ENCODE assay signal across 16 cellular contexts in the genomic region with DNA sequence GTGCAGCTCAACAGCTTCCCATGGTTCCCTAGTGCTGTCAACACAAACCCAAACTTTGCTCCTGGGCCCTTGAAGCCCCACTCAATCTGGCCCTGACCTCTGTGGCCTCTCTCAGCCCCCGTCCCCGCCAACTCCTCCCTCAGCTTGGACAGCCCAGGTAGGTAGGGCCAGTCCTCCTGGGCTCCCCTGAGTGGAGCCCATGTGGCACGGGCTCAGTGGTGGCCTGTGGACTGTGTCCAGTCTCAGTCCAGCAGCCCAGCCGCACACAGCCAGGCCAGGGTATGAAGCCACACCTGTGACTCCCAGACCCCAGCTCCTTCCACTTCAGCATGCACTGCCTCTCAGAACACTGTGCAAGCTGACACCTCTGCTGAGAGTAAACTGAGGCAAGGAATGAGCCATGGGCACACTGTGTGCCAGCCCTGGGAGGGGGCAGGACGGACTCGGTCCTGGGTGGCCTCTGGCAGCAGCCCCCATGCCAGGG. TPM values are rescaled to one million over a fixed set of nuclear protein-coding genes. Genes with fewer than 3 reads are reported as not detected.
DNase-seq lines count a peak whose midpoint lies in the region; ATAC-seq and TF ChIP-seq lines count a peak whose summit lies in the region.
"Had no signal": no experiment of that assay in that cellular context is flagged by ENCODE, and none has a peak within 500 bp of the region (broad histone marks: within the 10 kb centered on the region; RNA-seq: fewer than 3 reads in every experiment).

No MANE protein-coding gene starts in this region.

- H3K36me3 ChIP-seq in lung (ENCODE audit: control insufficient read depth in 2 of 2, insufficient read depth in 2 of 2, low read length in 2 of 2) (no peaks in the 10 kb centered on the region), subcutaneous abdominal adipose tissue (ENCODE audit: control insufficient read depth in 5 of 5, insufficient read depth in 5 of 5, low read length in 5 of 5) (peaks cover 0 to 10% (median 7%) of the 10 kb centered on the region in 5 donors)

- H3K4me3 Mint-ChIP-seq in HFFc6 (no peak overlapping the region), chondrocyte (ENCODE audit: unreplicated experiment) (no peak overlapping the region), progenitor cell of endocrine pancreas (ENCODE audit: low read depth) (no peak overlapping the region)

- TF ChIP-seq CTCF in HFFc6 (IDR thresholded peaks at IDR 0.05): no peak
- TF ChIP-seq CTCF in chondrocyte (IDR thresholded peaks at IDR 0.05): no peak
- TF ChIP-seq CTCF in lung (IDR thresholded peaks at IDR 0.05; ENCODE audit: control extremely low read depth, extremely low read depth): no peak
- TF ChIP-seq CTCF in progenitor cell of endocrine pancreas (IDR thresholded peaks at IDR 0.05; ENCODE audit: unreplicated experiment): no peak

- no peak overlapping the region for H3K4me3 ChIP-seq in lung
- peak overlapping the region in 2 of 5 donors; percentile 20 to 54 for H3K4me3 ChIP-seq in subcutaneous abdominal adipose tissue (ENCODE audit: low read depth in 1 of 5, low read length in 5 of 5)

- H3K9me3 ChIP-seq in lung (ENCODE audit: control insufficient read depth in 2 of 2, insufficient read depth in 1 of 2, low read length in 1 of 2) (no peaks in the 10 kb centered on the region), subcutaneous abdominal adipose tissue (ENCODE audit: control insufficient read depth in 5 of 5, low read length in 5 of 5) (no peaks in the 10 kb centered on the region)

- peak overlapping the region in 3 of 5 donors; percentile 38 to 83 (median 76) for H3K9ac ChIP-seq in subcutaneous abdominal adipose tissue (ENCODE audit: low read length in 5 of 5)

- DNase-seq in HFFc6: no peak
- no peak for DNase-seq in chondrocyte (ENCODE audit: low spot score)
- DNase-seq in lung (ENCODE audit: low spot score): no peak
- DNase-seq in progenitor cell of endocrine pancreas (ENCODE audit: low spot score, unreplicated experiment): no peak
- no peak for DNase-seq in NCI-H1930 (lab: John Stamatoyannopoulos, UW)
- no peak for DNase-seq in cerebellar cortex (ENCODE audit: low spot score)
- DNase-seq: activated CD4-positive, alpha-beta T cell treated with anti-CD3 and anti-CD28 coated beads for 48 hours; CD4-positive, CD25-positive, alpha-beta regulatory T cell; H7; naive B cell; NCI-H1092; NCI-H2227 treated with DMSO at 0.1 percent for 48 hours; stimulated activated CD8-positive, alpha-beta memory T cell treated with anti-CD3 and anti-CD28 coated beads, Interleukin-4, amount 100 ng/mL, for 48 hours; T-helper 2 cell had no signal

- H3K4me1 ChIP-seq in lung (ENCODE audit: control insufficient read depth in 2 of 2, insufficient read depth in 2 of 2, low read length in 2 of 2) (peaks cover 0 to 55% of the 10 kb centered on the region in 2 donors), subcutaneous abdominal adipose tissue (ENCODE audit: control insufficient read depth in 5 of 5, insufficient read depth in 5 of 5, low read length in 5 of 5) (peaks cover 55 to 100% (median 99%) of the 10 kb centered on the region in 5 donors)

- H3K27me3 Mint-ChIP-seq in HFFc6 (ENCODE audit: insufficient read depth) (no peaks in the 10 kb centered on the region; the same call in 1 of the 2 replicates), chondrocyte (ENCODE audit: low read depth) (no peaks in the 10 kb centered on the region), progenitor cell of endocrine pancreas (peaks cover 3% of the 10 kb centered on the region)

- H3K36me3 Mint-ChIP-seq in HFFc6 (ENCODE audit: low read depth): peaks cover 4% of the 10 kb centered on the region; the same call in 1 of the 2 replicates
- H3K36me3 Mint-ChIP-seq in chondrocyte (ENCODE audit: low read depth): peaks cover 3% of the 10 kb centered on the region
- no peaks in the 10 kb centered on the region for H3K36me3 Mint-ChIP-seq in progenitor cell of endocrine pancreas (ENCODE audit: insufficient read depth)
- H3K36me3 Mint-ChIP-seq: CD4-positive, CD25-positive, alpha-beta regulatory T cell; naive B cell had no signal

- H3K27ac ChIP-seq in lung (ENCODE audit: low read depth in 1 of 2, low read length in 1 of 2) (peak overlapping the region; percentile 74 to 85), subcutaneous abdominal adipose tissue (ENCODE audit: low read depth, low read length) (peak overlapping the region; percentile 97)

- 82 to 87% methylated on average over 6 of the region's 6 CpGs for WGBS in lung, 2 donors

- H3K4me1 Mint-ChIP-seq in HFFc6 (ENCODE audit: low read depth) (peaks cover 67% of the 10 kb centered on the region), chondrocyte (ENCODE audit: low read depth) (peaks cover 93% of the 10 kb centered on the region), progenitor cell of endocrine pancreas (ENCODE audit: low read depth) (peaks cover 40% of the 10 kb centered on the region)

- no peak for ATAC-seq in lung (ENCODE audit: insufficient read depth, low FRiP score)
- no peak for ATAC-seq in HG03175 (IDR thresholded peaks at IDR 0.05; ENCODE audit: unreplicated experiment)

- H3K9me3 Mint-ChIP-seq in HFFc6: no peaks in the 10 kb centered on the region
- no peaks in the 10 kb centered on the region for H3K9me3 Mint-ChIP-seq in chondrocyte (ENCODE audit: low read depth)
- no peaks in the 10 kb centered on the region for H3K9me3 Mint-ChIP-seq in progenitor cell of endocrine pancreas (ENCODE audit: low read depth)
- H3K9me3 Mint-ChIP-seq: CD4-positive, CD25-positive, alpha-beta regulatory T cell; naive B cell had no signal

- peak overlapping the region; percentile 45; the same call in 1 of the 2 replicates for H3K27ac Mint-ChIP-seq in HFFc6
- H3K27ac Mint-ChIP-seq in chondrocyte (ENCODE audit: unreplicated experiment): peak overlapping the region; percentile 99
- no peak overlapping the region for H3K27ac Mint-ChIP-seq in progenitor cell of endocrine pancreas
- H3K27ac Mint-ChIP-seq: naive B cell had no signal

- H3K27me3 ChIP-seq in lung (ENCODE audit: control insufficient read depth, insufficient read depth) (no peaks in the 10 kb centered on the region), subcutaneous abdominal adipose tissue (ENCODE audit: control insufficient read depth in 5 of 5, insufficient read depth in 4 of 5, low read length in 5 of 5) (no peaks in the 10 kb centered on the region)

RNA-seq across cellular contexts. Expression of gene PLXND1, which starts 11.5 kb away (rescaled TPM):
- 100 to 1,000 TPM in 5 of 6 experiments, 10 to 100 TPM in 1; 86.7 to 118 (median 108) TPM for total RNA-seq in HFFc6 (2021; fragmentation: NEBNext Ultra II Directional; extraction: Animal tissue kit (Norgen Biotek cat#: 25700))
- total RNA-seq in chondrocyte: 267 to 284 TPM (median 270 TPM) in 3 replicates
- total RNA-seq in lung: 100 to 1,000 TPM; 191 to 233 TPM
- polyA plus RNA-seq in lung: 100 to 1,000 TPM; 128 to 168 TPM
- 17.6 and 18.0 TPM in 2 replicates for total RNA-seq in progenitor cell of endocrine pancreas

RNA-seq across cellular contexts. Expression of gene H1-8, which starts 52.0 kb away (rescaled TPM):
- not detected for total RNA-seq in HFFc6 (2021; fragmentation: NEBNext Ultra II Directional; extraction: Animal tissue kit (Norgen Biotek cat#: 25700))
- not detected in 3 replicates for total RNA-seq in chondrocyte
- not detected for total RNA-seq in lung
- polyA plus RNA-seq in lung: not detected
- total RNA-seq in progenitor cell of endocrine pancreas: not detected in 2 replicates
- total RNA-seq: CD4-positive, CD25-positive, alpha-beta regulatory T cell; H7 had no signal
- polyA plus RNA-seq: CD4-positive, CD25-positive, alpha-beta regulatory T cell had no signal
